Comparison of ENCODE assay signal across 1 cellular context in genomic region chr2:75710577-75711253, GRCh38.
TF ChIP-seq lines count a peak whose summit lies in the region.

Gene GCFC2 (minus strand): TSS chr2:75710915. CDS start chr2:75710855, 60 bp downstream.

TF ChIP-seq in HepG2, 621 proteins besides CTCF, POLR2A, EP300 and RAD21 (continued from another document and continues in another):
- TF ChIP-seq BCL3 (CRISPR knock-in tag; IDR thresholded peaks at IDR 0.05) (peak; percentile 100), TRIM24 (CRISPR knock-in tag; IDR thresholded peaks at IDR 0.05) (no peak), AGO2 (optimal IDR thresholded peaks at IDR 0.05; ENCODE audit: low read depth, low read length) (peak; percentile 94), ZNF510 (CRISPR knock-in tag; IDR thresholded peaks at IDR 0.05; ENCODE audit: low read depth) (peak; percentile 100), KIAA2018 (CRISPR knock-in tag; IDR thresholded peaks at IDR 0.05; ENCODE audit: borderline replicate concordance) (peak; percentile 94; the same call in 1 of the 2 replicates), PAX8 (CRISPR knock-in tag; IDR thresholded peaks at IDR 0.05; ENCODE audit: borderline replicate concordance) (peak; percentile 100; the same call in 1 of the 2 replicates), ZNF550 (CRISPR knock-in tag; IDR thresholded peaks at IDR 0.05; ENCODE audit: borderline replicate concordance) (peak; percentile 100), ETV6 (CRISPR knock-in tag; conservative IDR thresholded peaks at IDR 0.05) (peak; percentile 86; the same call in 1 of the 2 replicates), RFX5 (IDR thresholded peaks at IDR 0.05; ENCODE audit: low read depth, low read length) (peak; percentile 23; the same call in 1 of the 2 replicates), HMGA1 (CRISPR knock-in tag; conservative IDR thresholded peaks at IDR 0.05) (no peak), DR1 (CRISPR knock-in tag; IDR thresholded peaks at IDR 0.05) (peak; percentile 95), SNAI1 (CRISPR knock-in tag; IDR thresholded peaks at IDR 0.05; ENCODE audit: borderline replicate concordance) (peak; percentile 98), NRL (CRISPR knock-in tag; IDR thresholded peaks at IDR 0.05; ENCODE audit: borderline replicate concordance) (peak; percentile 100), KMT2A (CRISPR knock-in tag; IDR thresholded peaks at IDR 0.05) (peak; percentile 99), TERF1 (CRISPR knock-in tag; IDR thresholded peaks at IDR 0.05) (peak; percentile 99), YEATS4 (CRISPR knock-in tag; IDR thresholded peaks at IDR 0.05; ENCODE audit: borderline replicate concordance) (peak; percentile 99), ZNF574 (CRISPR knock-in tag; IDR thresholded peaks at IDR 0.05) (peak; percentile 95), FOSL1 (CRISPR knock-in tag; IDR thresholded peaks at IDR 0.05; ENCODE audit: borderline replicate concordance) (peak; percentile 86), ZBTB21 (CRISPR knock-in tag; IDR thresholded peaks at IDR 0.05) (no peak), RNF219 (CRISPR knock-in tag; IDR thresholded peaks at IDR 0.05) (peak; percentile 98; the same call in 1 of the 2 replicates), DDIT3 (CRISPR knock-in tag; IDR thresholded peaks at IDR 0.05) (no peak), DNMT3B (CRISPR knock-in tag; conservative IDR thresholded peaks at IDR 0.05) (peak; percentile 95; the same call in 1 of the 2 replicates), ZNF547 (CRISPR knock-in tag; IDR thresholded peaks at IDR 0.05) (peak; percentile 100), ZFP36 (IDR thresholded peaks at IDR 0.05; ENCODE audit: borderline replicate concordance, low read depth, low read length, partially characterized antibody) (no peak), ZNF615 (CRISPR knock-in tag; IDR thresholded peaks at IDR 0.05; ENCODE audit: borderline replicate concordance) (peak; percentile 99), SALL2 (CRISPR knock-in tag; IDR thresholded peaks at IDR 0.05) (peak; percentile 100), ZNF549 (CRISPR knock-in tag; IDR thresholded peaks at IDR 0.05) (peak; percentile 86; the same call in 1 of the 2 replicates), MATR3 (CRISPR knock-in tag; IDR thresholded peaks at IDR 0.05) (no peak), CCAR2 (optimal IDR thresholded peaks at IDR 0.05; ENCODE audit: low read depth, low read length) (no peak), ZNF407 (CRISPR knock-in tag; IDR thresholded peaks at IDR 0.05; ENCODE audit: not compliant biosample characterization) (peak; percentile 100), AKAP8 (CRISPR knock-in tag; IDR thresholded peaks at IDR 0.05) (peak; percentile 97), ZNF382 (CRISPR knock-in tag; IDR thresholded peaks at IDR 0.05; ENCODE audit: borderline replicate concordance) (peak; percentile 60; the same call in 1 of the 2 replicates), ARNT (IDR thresholded peaks at IDR 0.05) (no peak), TMF1 (CRISPR knock-in tag; IDR thresholded peaks at IDR 0.05; ENCODE audit: low read depth) (peak; percentile 100)
